ENCODE assay signal across 8 cellular contexts in the genomic region with DNA sequence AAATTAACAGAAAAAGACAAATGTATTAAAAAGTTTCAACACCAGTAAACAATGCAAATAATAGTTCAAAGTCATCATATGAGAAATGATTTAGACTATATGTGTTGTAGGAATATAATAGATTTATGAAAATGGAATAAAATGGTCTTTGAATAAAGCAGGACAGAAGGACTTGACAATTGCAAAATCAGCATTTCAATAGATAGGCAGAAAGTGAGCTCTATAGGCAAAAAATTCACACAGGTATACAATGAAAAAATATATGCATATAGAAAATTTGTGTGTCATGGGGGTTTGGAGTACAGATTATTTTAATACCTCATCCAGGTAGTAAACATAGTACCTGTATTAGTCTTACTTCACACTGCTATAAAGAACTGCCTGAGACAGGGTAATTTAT.
"Had no signal": no experiment of that assay in that cellular context is flagged by ENCODE, and none has a peak within 500 bp of the region (broad histone marks: within the 10 kb centered on the region; RNA-seq: fewer than 3 reads in every experiment).

No MANE protein-coding gene starts in this region.

- ATAC-seq: GM12878 had no signal

- FAIRE-seq: G401.6, GM12878, GM12891, GM12892, GM18507, GM19239 had no signal

- DNase-seq: GDM1, GF-D8 had no signal

- H3K4me3 ChIP-seq: GM12878 had no signal
